Comparison of ENCODE assay signal across 9 cellular contexts in the genomic region with DNA sequence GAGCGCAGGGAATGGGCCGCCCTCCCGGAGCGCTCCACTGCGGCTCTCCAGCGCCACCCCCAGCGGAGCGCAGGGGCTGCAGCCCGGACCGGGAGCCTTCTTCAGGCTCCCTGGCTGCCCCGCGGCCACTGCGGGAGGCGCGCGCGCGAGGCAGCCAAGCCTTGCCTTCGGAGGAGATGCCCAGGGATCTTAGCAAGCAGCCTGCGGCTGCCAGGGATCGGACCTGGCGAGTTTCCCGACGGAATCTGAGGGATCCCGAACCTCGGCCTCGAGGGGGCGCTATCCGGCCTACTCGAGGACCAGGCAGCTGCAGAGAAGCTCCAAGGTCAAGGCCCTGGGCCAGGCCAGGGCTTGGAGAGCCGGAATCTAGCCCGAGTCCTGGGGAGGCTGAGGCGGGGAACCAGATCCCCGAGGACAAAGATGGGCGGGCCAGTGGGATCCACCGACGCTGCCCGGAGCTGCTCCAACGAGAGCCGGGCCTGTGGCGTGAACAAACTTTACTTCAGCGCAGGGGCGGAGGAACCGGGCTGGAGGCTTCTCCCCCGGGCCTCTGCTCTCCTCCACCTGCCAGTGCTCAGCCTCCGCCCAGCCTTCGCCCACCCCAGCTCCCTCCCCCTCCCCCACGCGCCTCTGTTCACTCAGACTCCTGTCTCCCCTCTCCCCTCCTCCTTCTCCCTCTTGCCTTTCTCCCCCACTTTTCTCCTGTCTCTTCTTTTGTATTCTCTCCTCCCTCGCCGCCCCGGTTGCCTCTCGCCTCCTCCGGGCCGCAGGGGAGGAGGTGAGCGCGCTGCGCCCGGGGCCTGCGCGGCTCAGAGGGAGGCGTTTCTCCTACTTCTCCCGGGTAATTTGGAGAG. TPM values are rescaled to one million over a fixed set of nuclear protein-coding genes. Genes with fewer than 3 reads are reported as not detected.
DNase-seq lines count a peak whose midpoint lies in the region; ATAC-seq and TF ChIP-seq lines count a peak whose summit lies in the region.
"Had no signal": no experiment of that assay in that cellular context is flagged by ENCODE, and none has a peak within 500 bp of the region (broad histone marks: within the 10 kb centered on the region; RNA-seq: fewer than 3 reads in every experiment).

Gene IRX6 (plus strand): TSS at position 567 of the 854 bp plus-strand sequence. CDS start 889 bp downstream, outside the sequence.

- H2BK120ac ChIP-seq in trophoblast cell (ENCODE audit: insufficient read depth, low read length, poor library complexity) = no peak within 1 kb of the TSS

- H3K23ac ChIP-seq in trophoblast cell (ENCODE audit: low read length) = no peak within 1 kb of the TSS

- DNase-seq in GM06990 (ENCODE audit: extremely low read depth, insufficient read length) = no peak
- DNase-seq in NCI-H226 = peak; percentile 52
- peak in 1 of 2 donors; percentile 6 for DNase-seq in foreskin fibroblast
- no peak for DNase-seq in trophoblast cell
- no peak for DNase-seq in NCI-H1436 (lab: John Stamatoyannopoulos, UW)
- DNase-seq in germinal center (ENCODE audit: low spot score) = no peak
- DNase-seq: stimulated activated naive B cell treated with anti-CD40 and anti-IgM and Interleukin-4, amounts not matched to agents 10 μg/mL and 1 μg/mL and 100 μg/mL, for 72 hours had no signal

- peak within 1 kb of the TSS; percentile 8 for H4K91ac ChIP-seq in trophoblast cell (ENCODE audit: low read depth, low read length)

- no peaks in the 10 kb centered on the region for H3K79me2 ChIP-seq in trophoblast cell (ENCODE audit: control insufficient read depth, insufficient read depth, low read length, poor library complexity)

- ATAC-seq in HG02973 (IDR thresholded peaks at IDR 0.05; ENCODE audit: unreplicated experiment) = no peak
- no peak for ATAC-seq in activated CD4-positive, CD25-positive, alpha-beta regulatory T cell treated with anti-CD3 and anti-CD28 coated beads, Interleukin-2, amount 50 U/mL, for 24 hours
- ATAC-seq: stimulated activated naive B cell treated with anti-CD40 and anti-IgM and Interleukin-4, amounts not matched to agents 10 μg/mL and 1 μg/mL and 100 μg/mL, for 72 hours had no signal

- H3K18ac ChIP-seq in trophoblast cell (ENCODE audit: low read length) = no peak within 1 kb of the TSS

- peak within 1 kb of the TSS; percentile 9 for H4K8ac ChIP-seq in trophoblast cell (ENCODE audit: low read depth, low read length)

- no peak within 1 kb of the TSS for H2BK5ac ChIP-seq in trophoblast cell (ENCODE audit: low read depth, low read length, poor library complexity)

- H3K14ac ChIP-seq in trophoblast cell (ENCODE audit: low read length) = no peak within 1 kb of the TSS

- H3K9me3 ChIP-seq in trophoblast cell (ENCODE audit: insufficient read depth, low read depth, low read length) = no peaks in the 10 kb centered on the region

- H3K36me3 ChIP-seq in GM06990 (ENCODE audit: control insufficient read depth, insufficient read depth, low read length) (no peaks in the 10 kb centered on the region), trophoblast cell (ENCODE audit: control insufficient read depth in 1 of 2, insufficient read depth in 2 of 2, low read length in 2 of 2) (peaks cover 0 to 3% of the 10 kb centered on the region in 2 experiments)

- H2AFZ ChIP-seq in trophoblast cell (ENCODE audit: insufficient read depth, low read length, poor library complexity) = peak within 1 kb of the TSS; percentile 57

- no peak within 1 kb of the TSS for H3K4ac ChIP-seq in trophoblast cell (ENCODE audit: low read depth, low read length)

- H2AK5ac ChIP-seq in trophoblast cell (ENCODE audit: low read length) = no peak within 1 kb of the TSS

- H3K27me3 ChIP-seq in GM06990 (replicated peaks; ENCODE audit: control insufficient read depth, insufficient read depth, low read length) (peaks cover 2% of the 10 kb centered on the region; the same call in 1 of the 2 replicates), trophoblast cell (ENCODE audit: insufficient read depth, low read length) (peaks cover 27% of the 10 kb centered on the region)

- peaks cover 2% of the 10 kb centered on the region for H3K79me1 ChIP-seq in trophoblast cell (ENCODE audit: low read length)

- H2BK12ac ChIP-seq in trophoblast cell (ENCODE audit: low read length) = no peak within 1 kb of the TSS

- no CpG with 5 or more reads among the region's 63 CpGs for WGBS in trophoblast cell (ENCODE audit: extremely low coverage, insufficient coverage, insufficient read length)

- no peak within 1 kb of the TSS for H3K27ac ChIP-seq in trophoblast cell (ENCODE audit: low read depth, low read length)

- H3K4me2 ChIP-seq in trophoblast cell (ENCODE audit: low read length) = peak within 1 kb of the TSS; percentile 98

- H3K4me1 ChIP-seq in trophoblast cell (ENCODE audit: control insufficient read depth in 1 of 2, insufficient read depth in 2 of 2, low read length in 2 of 2) = peaks cover 17 to 21% of the 10 kb centered on the region in 2 experiments

- TF ChIP-seq CTCF in GM06990 (IDR thresholded peaks at IDR 0.05; ENCODE audit: insufficient read depth, low read length, poor library complexity, severe bottlenecking) = peak; percentile 40
- peak; percentile 37 for TF ChIP-seq CTCF in foreskin fibroblast (IDR thresholded peaks at IDR 0.05; ENCODE audit: low read depth, low read length)

- no peak within 1 kb of the TSS for H4K12ac ChIP-seq in trophoblast cell (ENCODE audit: low read depth, low read length)

- no peak within 1 kb of the TSS for H3K9ac ChIP-seq in trophoblast cell (ENCODE audit: low read length)

- H3K4me3 ChIP-seq in GM06990 (replicated peaks; ENCODE audit: low read depth, low read length) (no peak within 1 kb of the TSS), foreskin fibroblast (ENCODE audit: low read depth in 1 of 2, low read length in 2 of 2) (peak within 1 kb of the TSS in 1 of 2 donors; percentile 41), trophoblast cell (ENCODE audit: low read depth, low read length) (peak within 1 kb of the TSS; percentile 68)

RNA-seq across cellular contexts. Expression of gene IRX6, which starts in this region (rescaled TPM):
- polyA plus RNA-seq in trophoblast cell (2013) = 1.1 and 1.2 TPM in 2 replicates
